ENCODE assay signal across 35 cellular contexts in genomic region chr2:48274040-48274439, GRCh38.
"Had no signal": no experiment of that assay in that cellular context is flagged by ENCODE, and none has a peak within 500 bp of the region (broad histone marks: within the 10 kb centered on the region; RNA-seq: fewer than 3 reads in every experiment).

No MANE protein-coding gene starts in this region.

- FAIRE-seq: RCC 7860 had no signal

- H3K27ac Mint-ChIP-seq: activated B cell treated with CpG ODN at 0.5 μM for 24 hours; activated CD4-positive, alpha-beta memory T cell treated with anti-CD3 and anti-CD28 coated beads for 36 hours; activated naive CD4-positive, alpha-beta T cell treated with anti-CD3 and anti-CD28 coated beads, Interleukin-2, amount 50 U/mL, for 24 hours; activated naive CD8-positive, alpha-beta T cell treated with anti-CD3 and anti-CD28 coated beads, Interleukin-2, amount 10 ng/mL, durations not matched to agents 7 days and 5 days; activated T-helper 17 cell treated with anti-CD3 and anti-CD28 coated beads, Interleukin-2, amount 50 U/mL, for 72 hours; T-cell had no signal

- DNase-seq: activated B cell treated with CpG ODN at 0.5 μM for 24 hours; activated CD4-positive, alpha-beta memory T cell treated with anti-CD3 and anti-CD28 coated beads for 36 hours; activated CD4-positive, alpha-beta T cell treated with anti-CD3 and anti-CD28 coated beads for 4 hours; activated CD4-positive, alpha-beta T cell treated with anti-CD3 and anti-CD28 coated beads, Interleukin-2, amount 50 U/mL, for 1 hour; activated CD4-positive, CD25-positive, alpha-beta regulatory T cell treated with anti-CD3 and anti-CD28 coated beads, Interleukin-2, amount 50 U/mL, for 72 hours; activated CD8-positive, alpha-beta memory T cell treated with anti-CD3 and anti-CD28 coated beads, Interleukin-2, amount 50 U/mL, for 4 hours; activated gamma-delta T cell; activated naive CD4-positive, alpha-beta T cell treated with Interleukin-2 at 50 U/mL for 16 hours; activated naive CD8-positive, alpha-beta T cell treated with anti-CD3 and anti-CD28 coated beads, Interleukin-2, amount 10 ng/mL, durations not matched to agents 7 days and 5 days; activated T-cell treated with anti-CD3 and anti-CD28 coated beads for 4 hours; activated T-cell treated with anti-CD3 and anti-CD28 coated beads, Interleukin-2, amount 50 U/mL, for 4 hours; amygdala; MM.1S; MV-4-11; NCI-H1092; NCI-H1436 treated with DMSO at 0.1 percent for 48 hours; NCI-H1694 treated with DMSO at 0.1 percent for 48 hours; NCI-H2029; NCI-H345; NCI-H524 treated with DMSO at 0.1 percent for 48 hours; NK-92 treated with Interleukin-12 subunit alpha and Interleukin-12 subunit beta, amount 100 ng/mL, for 24 hours; PC-3; SIG-M5; T-cell; T-helper 9 cell had no signal

- H3K36me3 ChIP-seq: ascending aorta, cardiac muscle cell had no signal

- H3K4me3 Mint-ChIP-seq: activated B cell treated with CpG ODN at 0.5 μM for 24 hours; activated CD4-positive, alpha-beta memory T cell treated with anti-CD3 and anti-CD28 coated beads for 36 hours; activated naive CD4-positive, alpha-beta T cell treated with anti-CD3 and anti-CD28 coated beads, Interleukin-2, amount 50 U/mL, for 24 hours; activated naive CD8-positive, alpha-beta T cell treated with anti-CD3 and anti-CD28 coated beads, Interleukin-2, amount 10 ng/mL, durations not matched to agents 7 days and 5 days; activated T-cell treated with anti-CD3 and anti-CD28 coated beads, Interleukin-2, amount 50 U/mL, for 4 hours; activated T-helper 17 cell treated with anti-CD3 and anti-CD28 coated beads, Interleukin-2, amount 50 U/mL, for 72 hours; central memory CD8-positive, alpha-beta T cell; T-cell had no signal

- H3K4me1 ChIP-seq: ascending aorta had no signal

- H3K27me3 ChIP-seq: ascending aorta, cardiac muscle cell had no signal

- H3K27ac ChIP-seq: ascending aorta, cardiac muscle cell, RWPE1, VCaP had no signal

- H3K27me3 Mint-ChIP-seq: activated B cell treated with CpG ODN at 0.5 μM for 24 hours; activated CD4-positive, alpha-beta memory T cell treated with anti-CD3 and anti-CD28 coated beads for 36 hours; activated naive CD4-positive, alpha-beta T cell treated with anti-CD3 and anti-CD28 coated beads, Interleukin-2, amount 50 U/mL, for 24 hours; activated naive CD8-positive, alpha-beta T cell treated with anti-CD3 and anti-CD28 coated beads, Interleukin-2, amount 10 ng/mL, durations not matched to agents 7 days and 5 days; activated T-helper 17 cell treated with anti-CD3 and anti-CD28 coated beads, Interleukin-2, amount 50 U/mL, for 72 hours; central memory CD8-positive, alpha-beta T cell; T-cell had no signal

- H3K4me1 Mint-ChIP-seq: activated B cell treated with CpG ODN at 0.5 μM for 24 hours; activated T-helper 17 cell treated with anti-CD3 and anti-CD28 coated beads, Interleukin-2, amount 50 U/mL, for 72 hours had no signal

- H3K4me3 ChIP-seq: ascending aorta, cardiac muscle cell had no signal

- ATAC-seq: activated T-cell treated with anti-CD3 and anti-CD28 coated beads, Interleukin-2, amount 50 U/mL, for 4 hours; activated T-helper 17 cell treated with anti-CD3 and anti-CD28 coated beads, Interleukin-2, amount 50 U/mL, for 72 hours; PC-3; Right ventricle myocardium inferior; SK-N-SH treated with all-trans-retinoic acid at 6 μM for 48 hours; T-cell had no signal
